In the genomic region with DNA sequence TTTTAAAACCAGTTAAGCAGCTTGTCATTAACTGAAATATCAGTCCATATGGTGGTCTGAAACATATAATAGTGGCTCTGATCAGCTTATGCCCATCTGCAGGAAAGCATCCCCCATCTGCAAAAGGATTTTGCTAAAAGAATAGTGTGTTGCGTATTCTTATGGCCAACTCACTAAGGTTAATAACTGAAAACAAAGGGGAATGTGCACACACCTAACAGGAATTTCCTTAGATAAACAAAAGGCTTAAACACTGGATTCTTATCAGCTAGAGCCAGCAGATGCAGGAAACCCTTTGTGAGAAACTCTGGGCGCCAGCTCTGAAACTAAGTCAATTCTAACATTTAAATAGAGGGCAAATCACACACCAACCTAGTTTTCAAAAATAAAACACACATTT, we compare ENCODE assay signal across 12 cellular contexts. TPM values are rescaled to one million over a fixed set of nuclear protein-coding genes. Genes with fewer than 3 reads are reported as not detected.
A peak's percentile ranks its signal among the peaks of the same experiment; 100 is the strongest.
DNase-seq lines count a peak whose midpoint lies in the region; ATAC-seq and TF ChIP-seq lines count a peak whose summit lies in the region.
"Had no signal": no experiment of that assay in that cellular context is flagged by ENCODE, and none has a peak within 500 bp of the region (broad histone marks: within the 10 kb centered on the region; RNA-seq: fewer than 3 reads in every experiment).

No MANE protein-coding gene starts in this region.

- H3K27me3 Mint-ChIP-seq in activated T-cell treated with anti-CD3 and anti-CD28 coated beads, Interleukin-2, amount 50 U/mL, for 72 hours (ENCODE audit: low read depth): no peaks in the 10 kb centered on the region
- no peaks in the 10 kb centered on the region for H3K27me3 Mint-ChIP-seq in naive thymus-derived CD4-positive, alpha-beta T cell
- H3K27me3 Mint-ChIP-seq: CD4-positive, alpha-beta memory T cell had no signal

- no peak overlapping the region for H3K27ac Mint-ChIP-seq in activated T-cell treated with anti-CD3 and anti-CD28 coated beads, Interleukin-2, amount 50 U/mL, for 72 hours
- no peak overlapping the region for H3K27ac Mint-ChIP-seq in naive thymus-derived CD4-positive, alpha-beta T cell

- no peaks in the 10 kb centered on the region for H3K36me3 ChIP-seq in mucosa of descending colon (ENCODE audit: low read depth)
- H3K36me3 ChIP-seq in naive thymus-derived CD4-positive, alpha-beta T cell (ENCODE audit: control insufficient read depth in 2 of 3, insufficient read depth in 3 of 3, low read length in 3 of 3): peaks cover 8 to 37% (median 9%) of the 10 kb centered on the region in 3 experiments
- H3K36me3 ChIP-seq in aorta (ENCODE audit: control insufficient read depth in 1 of 2, insufficient read depth in 2 of 2, low read length in 1 of 2): no peaks in the 10 kb centered on the region
- H3K36me3 ChIP-seq: ovary had no signal

- POLR2A ChIA-PET in naive thymus-derived CD4-positive, alpha-beta T cell (lab: Charles Lee): no interaction called here

- H3K36me3 Mint-ChIP-seq in activated T-cell treated with anti-CD3 and anti-CD28 coated beads, Interleukin-2, amount 50 U/mL, for 72 hours (ENCODE audit: insufficient read depth in 2 of 2): peaks cover 3 to 16% of the 10 kb centered on the region in 2 donors
- H3K36me3 Mint-ChIP-seq in naive thymus-derived CD4-positive, alpha-beta T cell: peaks cover 9 to 55% (median 29%) of the 10 kb centered on the region in 5 donors

- WGBS in aorta, 2 donors: 71 to 82% methylated on average over 2 of the region's 2 CpGs

- ATAC-seq in mucosa of descending colon (peak; percentile 66), aorta (ENCODE audit: low FRiP score) (no peak)
- no peak for ATAC-seq in activated T-cell treated with anti-CD3 and anti-CD28 coated beads, Interleukin-2, amount 50 U/mL, for 72 hours (replicated peaks in 1 of 2)
- no peak for ATAC-seq in naive thymus-derived CD4-positive, alpha-beta T cell

- TF ChIP-seq CTCF in mucosa of descending colon (IDR thresholded peaks at IDR 0.05): no peak

- H3K4me3 ChIP-seq in mucosa of descending colon (no peak overlapping the region), aorta (ENCODE audit: low read length in 2 of 2) (no peak overlapping the region)
- no peak overlapping the region for H3K4me3 ChIP-seq in naive thymus-derived CD4-positive, alpha-beta T cell (ENCODE audit: low read length)
- H3K4me3 ChIP-seq: ovary had no signal

- H3K27ac ChIP-seq in naive thymus-derived CD4-positive, alpha-beta T cell (ENCODE audit: low read depth, low read length): no peak overlapping the region
- H3K27ac ChIP-seq in aorta (ENCODE audit: low read depth in 1 of 2, low read length in 2 of 2): no peak overlapping the region
- H3K27ac ChIP-seq: ovary had no signal

- H3K9me3 ChIP-seq in mucosa of descending colon: no peaks in the 10 kb centered on the region
- H3K9me3 ChIP-seq in naive thymus-derived CD4-positive, alpha-beta T cell (ENCODE audit: control insufficient read depth in 2 of 3, low read length in 3 of 3): no peaks in the 10 kb centered on the region
- H3K9me3 ChIP-seq in aorta (ENCODE audit: control insufficient read depth, low read length): no peaks in the 10 kb centered on the region
- H3K9me3 ChIP-seq: ovary had no signal

- H3K9me3 Mint-ChIP-seq in activated T-cell treated with anti-CD3 and anti-CD28 coated beads, Interleukin-2, amount 50 U/mL, for 72 hours: no peaks in the 10 kb centered on the region
- H3K9me3 Mint-ChIP-seq in naive thymus-derived CD4-positive, alpha-beta T cell: no peaks in the 10 kb centered on the region
- H3K9me3 Mint-ChIP-seq: CD4-positive, alpha-beta memory T cell had no signal

- peak; percentile 7 for DNase-seq in EL
- DNase-seq in NCI-H526 (lab: John Stamatoyannopoulos, UW): peak; percentile 98 to 99
- peak; percentile 98 for DNase-seq in dermis blood vessel endothelial cell
- DNase-seq in mucosa of descending colon: no peak
- no peak for DNase-seq in activated T-cell treated with anti-CD3 and anti-CD28 coated beads, Interleukin-2, amount 50 U/mL, for 72 hours
- DNase-seq in naive thymus-derived CD4-positive, alpha-beta T cell: no peak
- DNase-seq in NCI-H510A treated with DMSO at 0.1 percent for 48 hours (lab: John Stamatoyannopoulos, UW): no peak
- no peak for DNase-seq in aorta
- DNase-seq: anterior cingulate cortex; CD4-positive, alpha-beta memory T cell; ovary; T-helper 2 cell had no signal

- no peak overlapping the region for H3K4me3 Mint-ChIP-seq in activated T-cell treated with anti-CD3 and anti-CD28 coated beads, Interleukin-2, amount 50 U/mL, for 72 hours
- no peak overlapping the region for H3K4me3 Mint-ChIP-seq in naive thymus-derived CD4-positive, alpha-beta T cell
- H3K4me3 Mint-ChIP-seq: CD4-positive, alpha-beta memory T cell had no signal

- H3K4me1 ChIP-seq in mucosa of descending colon (ENCODE audit: low read depth) (no peaks in the 10 kb centered on the region), aorta (ENCODE audit: control insufficient read depth in 1 of 2, insufficient read depth in 2 of 2, low read length in 2 of 2) (no peaks in the 10 kb centered on the region)
- no peaks in the 10 kb centered on the region for H3K4me1 ChIP-seq in naive thymus-derived CD4-positive, alpha-beta T cell (ENCODE audit: control insufficient read depth in 2 of 2, insufficient read depth in 2 of 2, low read length in 2 of 2)

- no peaks in the 10 kb centered on the region for H3K4me1 Mint-ChIP-seq in activated T-cell treated with anti-CD3 and anti-CD28 coated beads, Interleukin-2, amount 50 U/mL, for 72 hours (ENCODE audit: low read depth)
- peaks cover 0 to 5% (median 0%) of the 10 kb centered on the region in 7 donors for H3K4me1 Mint-ChIP-seq in naive thymus-derived CD4-positive, alpha-beta T cell

- no peaks in the 10 kb centered on the region for H3K27me3 ChIP-seq in naive thymus-derived CD4-positive, alpha-beta T cell (ENCODE audit: control insufficient read depth in 2 of 2, insufficient read depth in 2 of 2, low read length in 2 of 2)
- H3K27me3 ChIP-seq in aorta (ENCODE audit: control insufficient read depth in 1 of 2, insufficient read depth in 2 of 2, low read length in 1 of 2): no peaks in the 10 kb centered on the region
- H3K27me3 ChIP-seq: ovary had no signal

- CTCF ChIA-PET in naive thymus-derived CD4-positive, alpha-beta T cell (lab: Charles Lee): interaction anchor here (1.2 kb wide), 1 partner anchor 23 kb away, joined by 4 read pairs; no protein-coding TSS in a partner anchor

- intact Hi-C loops in mucosa of descending colon (cut with DNase I, micrococcal nuclease) (no loop called here), aorta (cut with DNase I) (no loop called here)
- intact Hi-C loops in naive thymus-derived CD4-positive, alpha-beta T cell (cut with micrococcal nuclease): no loop called here

RNA-seq across cellular contexts. Expression of gene VPS36, which starts 22.1 kb away (rescaled TPM):
- total RNA-seq in dermis blood vessel endothelial cell (22.5 and 29.5 TPM in 2 replicates), mucosa of descending colon (10 to 100 TPM; 44.3 to 71.3 (median 58.1) TPM), aorta (10 to 100 TPM; 45.5 to 54.3 TPM)
- 10 to 100 TPM; 38.8 to 40.2 TPM for total RNA-seq in activated T-cell treated with anti-CD3 and anti-CD28 coated beads, Interleukin-2, amount 50 U/mL, for 72 hours
- total RNA-seq in naive thymus-derived CD4-positive, alpha-beta T cell: 10 to 100 TPM; 40.4 to 53.7 (median 49.5) TPM
- polyA plus RNA-seq in naive thymus-derived CD4-positive, alpha-beta T cell: 10 to 100 TPM; 23.1 to 31.3 TPM
- 10 to 100 TPM; 20.4 to 22.4 TPM for polyA plus RNA-seq in aorta

RNA-seq across cellular contexts. Expression of gene THSD1, which starts 22.3 kb away (rescaled TPM):
- total RNA-seq in dermis blood vessel endothelial cell (80.3 and 83.1 TPM in 2 replicates), mucosa of descending colon (1 to 10 TPM; 1.2 to 3.2 (median 2.0) TPM), aorta (10 to 100 TPM in 1 of 2 donors, 1 to 10 TPM in 1; 6.6 to 16.0 TPM)
- total RNA-seq in activated T-cell treated with anti-CD3 and anti-CD28 coated beads, Interleukin-2, amount 50 U/mL, for 72 hours: under 1 TPM; 0.35 to 0.48 TPM
- under 1 TPM; 0.22 to 0.54 (median 0.29) TPM for total RNA-seq in naive thymus-derived CD4-positive, alpha-beta T cell
- under 1 TPM; 0.12 to 0.46 TPM for polyA plus RNA-seq in naive thymus-derived CD4-positive, alpha-beta T cell
- 1 to 10 TPM in 1 of 2 donors, not detected in 1; 1.3 TPM for polyA plus RNA-seq in aorta
- polyA plus RNA-seq: CD4-positive, alpha-beta memory T cell had no signal

RNA-seq across cellular contexts. Expression of gene CKAP2, which starts 27.0 kb away (rescaled TPM):
- total RNA-seq in dermis blood vessel endothelial cell: 18.9 and 71.8 TPM in 2 replicates
- 10 to 100 TPM in 1 of 3 donors, 1 to 10 TPM in 2; 5.7 to 18.8 (median 9.8) TPM for total RNA-seq in mucosa of descending colon
- total RNA-seq in activated T-cell treated with anti-CD3 and anti-CD28 coated beads, Interleukin-2, amount 50 U/mL, for 72 hours: 10 to 100 TPM; 61.1 to 71.7 TPM
- total RNA-seq in naive thymus-derived CD4-positive, alpha-beta T cell: 10 to 100 TPM; 12.0 to 59.9 (median 27.7) TPM
- polyA plus RNA-seq in naive thymus-derived CD4-positive, alpha-beta T cell: 10 to 100 TPM; 12.2 to 12.6 TPM
- total RNA-seq in aorta: 1 to 10 TPM; 5.4 to 9.6 TPM
- polyA plus RNA-seq in aorta: 1 to 10 TPM; 2.0 to 2.3 TPM

Comparison
In these comparisons a context has a peak if more than half of its experiments do, and no peak if none do; other contexts are left out.
1. DNase-seq: peak in EL (single experiment), NCI-H526 (2 of 2) and dermis blood vessel endothelial cell (single experiment); none in mucosa of descending colon (0 of 3), activated T-cell treated with anti-CD3 and anti-CD28 coated beads, Interleukin-2, amount 50 U/mL, for 72 hours (0 of 2), naive thymus-derived CD4-positive, alpha-beta T cell (0 of 9), NCI-H510A treated with DMSO at 0.1 percent for 48 hours (single experiment) and aorta (0 of 2).